ENCODE assay signal across 1 cellular context in genomic region chr6:170272341-170273065, GRCh38.
TF ChIP-seq lines count a peak whose summit lies in the region.

No MANE protein-coding gene starts in this region.

TF ChIP-seq in H1, 55 proteins besides CTCF, POLR2A, EP300 and RAD21:
- TF ChIP-seq CREB1 (IDR thresholded peaks at IDR 0.05) = no peak
- no peak for TF ChIP-seq TCF12 (IDR thresholded peaks at IDR 0.05; ENCODE audit: low read depth, low read length)
- TF ChIP-seq SP4 (IDR thresholded peaks at IDR 0.05; ENCODE audit: low read length) = no peak
- TF ChIP-seq MAX (IDR thresholded peaks at IDR 0.05) = no peak
- no peak for TF ChIP-seq SP2 (IDR thresholded peaks at IDR 0.05; ENCODE audit: low read length)
- no peak for TF ChIP-seq EZH2 (IDR thresholded peaks at IDR 0.05; ENCODE audit: low read depth, low read length, severe bottlenecking)
- no peak for TF ChIP-seq BCL11A (IDR thresholded peaks at IDR 0.05; ENCODE audit: low read depth in 2 of 2, low read length in 2 of 2)
- TF ChIP-seq KDM5A (IDR thresholded peaks at IDR 0.05; ENCODE audit: low read length) = no peak
- TF ChIP-seq, protein P1, sequence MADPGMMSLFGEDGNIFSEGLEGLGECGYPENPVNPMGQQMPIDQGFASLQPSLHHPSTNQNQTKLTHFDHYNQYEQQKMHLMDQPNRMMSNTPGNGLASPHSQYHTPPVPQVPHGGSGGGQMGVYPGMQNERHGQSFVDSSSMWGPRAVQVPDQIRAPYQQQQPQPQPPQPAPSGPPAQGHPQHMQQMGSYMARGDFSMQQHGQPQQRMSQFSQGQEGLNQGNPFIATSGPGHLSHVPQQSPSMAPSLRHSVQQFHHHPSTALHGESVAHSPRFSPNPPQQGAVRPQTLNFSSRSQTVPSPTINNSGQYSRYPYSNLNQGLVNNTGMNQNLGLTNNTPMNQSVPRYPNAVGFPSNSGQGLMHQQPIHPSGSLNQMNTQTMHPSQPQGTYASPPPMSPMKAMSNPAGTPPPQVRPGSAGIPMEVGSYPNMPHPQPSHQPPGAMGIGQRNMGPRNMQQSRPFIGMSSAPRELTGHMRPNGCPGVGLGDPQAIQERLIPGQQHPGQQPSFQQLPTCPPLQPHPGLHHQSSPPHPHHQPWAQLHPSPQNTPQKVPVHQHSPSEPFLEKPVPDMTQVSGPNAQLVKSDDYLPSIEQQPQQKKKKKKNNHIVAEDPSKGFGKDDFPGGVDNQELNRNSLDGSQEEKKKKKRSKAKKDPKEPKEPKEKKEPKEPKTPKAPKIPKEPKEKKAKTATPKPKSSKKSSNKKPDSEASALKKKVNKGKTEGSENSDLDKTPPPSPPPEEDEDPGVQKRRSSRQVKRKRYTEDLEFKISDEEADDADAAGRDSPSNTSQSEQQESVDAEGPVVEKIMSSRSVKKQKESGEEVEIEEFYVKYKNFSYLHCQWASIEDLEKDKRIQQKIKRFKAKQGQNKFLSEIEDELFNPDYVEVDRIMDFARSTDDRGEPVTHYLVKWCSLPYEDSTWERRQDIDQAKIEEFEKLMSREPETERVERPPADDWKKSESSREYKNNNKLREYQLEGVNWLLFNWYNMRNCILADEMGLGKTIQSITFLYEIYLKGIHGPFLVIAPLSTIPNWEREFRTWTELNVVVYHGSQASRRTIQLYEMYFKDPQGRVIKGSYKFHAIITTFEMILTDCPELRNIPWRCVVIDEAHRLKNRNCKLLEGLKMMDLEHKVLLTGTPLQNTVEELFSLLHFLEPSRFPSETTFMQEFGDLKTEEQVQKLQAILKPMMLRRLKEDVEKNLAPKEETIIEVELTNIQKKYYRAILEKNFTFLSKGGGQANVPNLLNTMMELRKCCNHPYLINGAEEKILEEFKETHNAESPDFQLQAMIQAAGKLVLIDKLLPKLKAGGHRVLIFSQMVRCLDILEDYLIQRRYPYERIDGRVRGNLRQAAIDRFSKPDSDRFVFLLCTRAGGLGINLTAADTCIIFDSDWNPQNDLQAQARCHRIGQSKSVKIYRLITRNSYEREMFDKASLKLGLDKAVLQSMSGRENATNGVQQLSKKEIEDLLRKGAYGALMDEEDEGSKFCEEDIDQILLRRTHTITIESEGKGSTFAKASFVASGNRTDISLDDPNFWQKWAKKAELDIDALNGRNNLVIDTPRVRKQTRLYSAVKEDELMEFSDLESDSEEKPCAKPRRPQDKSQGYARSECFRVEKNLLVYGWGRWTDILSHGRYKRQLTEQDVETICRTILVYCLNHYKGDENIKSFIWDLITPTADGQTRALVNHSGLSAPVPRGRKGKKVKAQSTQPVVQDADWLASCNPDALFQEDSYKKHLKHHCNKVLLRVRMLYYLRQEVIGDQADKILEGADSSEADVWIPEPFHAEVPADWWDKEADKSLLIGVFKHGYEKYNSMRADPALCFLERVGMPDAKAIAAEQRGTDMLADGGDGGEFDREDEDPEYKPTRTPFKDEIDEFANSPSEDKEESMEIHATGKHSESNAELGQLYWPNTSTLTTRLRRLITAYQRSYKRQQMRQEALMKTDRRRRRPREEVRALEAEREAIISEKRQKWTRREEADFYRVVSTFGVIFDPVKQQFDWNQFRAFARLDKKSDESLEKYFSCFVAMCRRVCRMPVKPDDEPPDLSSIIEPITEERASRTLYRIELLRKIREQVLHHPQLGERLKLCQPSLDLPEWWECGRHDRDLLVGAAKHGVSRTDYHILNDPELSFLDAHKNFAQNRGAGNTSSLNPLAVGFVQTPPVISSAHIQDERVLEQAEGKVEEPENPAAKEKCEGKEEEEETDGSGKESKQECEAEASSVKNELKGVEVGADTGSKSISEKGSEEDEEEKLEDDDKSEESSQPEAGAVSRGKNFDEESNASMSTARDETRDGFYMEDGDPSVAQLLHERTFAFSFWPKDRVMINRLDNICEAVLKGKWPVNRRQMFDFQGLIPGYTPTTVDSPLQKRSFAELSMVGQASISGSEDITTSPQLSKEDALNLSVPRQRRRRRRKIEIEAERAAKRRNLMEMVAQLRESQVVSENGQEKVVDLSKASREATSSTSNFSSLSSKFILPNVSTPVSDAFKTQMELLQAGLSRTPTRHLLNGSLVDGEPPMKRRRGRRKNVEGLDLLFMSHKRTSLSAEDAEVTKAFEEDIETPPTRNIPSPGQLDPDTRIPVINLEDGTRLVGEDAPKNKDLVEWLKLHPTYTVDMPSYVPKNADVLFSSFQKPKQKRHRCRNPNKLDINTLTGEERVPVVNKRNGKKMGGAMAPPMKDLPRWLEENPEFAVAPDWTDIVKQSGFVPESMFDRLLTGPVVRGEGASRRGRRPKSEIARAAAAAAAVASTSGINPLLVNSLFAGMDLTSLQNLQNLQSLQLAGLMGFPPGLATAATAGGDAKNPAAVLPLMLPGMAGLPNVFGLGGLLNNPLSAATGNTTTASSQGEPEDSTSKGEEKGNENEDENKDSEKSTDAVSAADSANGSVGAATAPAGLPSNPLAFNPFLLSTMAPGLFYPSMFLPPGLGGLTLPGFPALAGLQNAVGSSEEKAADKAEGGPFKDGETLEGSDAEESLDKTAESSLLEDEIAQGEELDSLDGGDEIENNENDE (IDR thresholded peaks at IDR 0.05; ENCODE audit: insufficient replicate concordance, low read length) = no peak
- no peak for TF ChIP-seq POLR2AphosphoS5 (IDR thresholded peaks at IDR 0.05; ENCODE audit: low read depth, low read length)
- no peak for TF ChIP-seq TEAD4 (IDR thresholded peaks at IDR 0.05; ENCODE audit: low read depth, low read length)
- TF ChIP-seq RFX5 (IDR thresholded peaks at IDR 0.05; ENCODE audit: borderline replicate concordance, low read depth, low read length) = no peak
- TF ChIP-seq, protein P2, sequence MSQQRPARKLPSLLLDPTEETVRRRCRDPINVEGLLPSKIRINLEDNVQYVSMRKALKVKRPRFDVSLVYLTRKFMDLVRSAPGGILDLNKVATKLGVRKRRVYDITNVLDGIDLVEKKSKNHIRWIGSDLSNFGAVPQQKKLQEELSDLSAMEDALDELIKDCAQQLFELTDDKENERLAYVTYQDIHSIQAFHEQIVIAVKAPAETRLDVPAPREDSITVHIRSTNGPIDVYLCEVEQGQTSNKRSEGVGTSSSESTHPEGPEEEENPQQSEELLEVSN (IDR thresholded peaks at IDR 0.05) = no peak
